8 cellular contexts compared by ENCODE assay signal in genomic region chr5:60945760-60946253, GRCh38. TPM values are rescaled to one million over a fixed set of nuclear protein-coding genes. Genes with fewer than 3 reads are reported as not detected.
A peak's percentile ranks its signal among the peaks of the same experiment; 100 is the strongest.
DNase-seq lines count a peak whose midpoint lies in the region; ATAC-seq lines count a peak whose summit lies in the region.

No MANE protein-coding gene starts in this region.

- DNase-seq in Ammon's horn (ENCODE audit: low spot score) (peak; percentile 30), NOMO-1 treated with DMSO at 0.1 percent for 48 hours (lab: John Stamatoyannopoulos, UW; ENCODE audit: unreplicated experiment) (peak; percentile 43), cerebellum (ENCODE audit: low spot score) (peak; percentile 13), left kidney (ENCODE audit: low read depth, low spot score) (peak; percentile 62), stromal cell of bone marrow (ENCODE audit: low read depth) (peak; percentile 28), NCI-H187 treated with DMSO at 0.1 percent for 48 hours (lab: John Stamatoyannopoulos, UW) (no peak)

- peak; percentile 11 for ATAC-seq in GM18519 (IDR thresholded peaks at IDR 0.05; ENCODE audit: low FRiP score, unreplicated experiment)
- peak; percentile 29 for ATAC-seq in HG03025 (IDR thresholded peaks at IDR 0.05; ENCODE audit: low FRiP score, unreplicated experiment)

RNA-seq across cellular contexts. Expression of gene NDUFAF2, which starts 0.8 kb away (rescaled TPM):
- total RNA-seq in cerebellum = 8.2 TPM

RNA-seq across cellular contexts. Expression of gene ERCC8, which starts 0.9 kb away (rescaled TPM):
- total RNA-seq in cerebellum = 35.1 TPM
